In genomic region chr3:10115326-10116137, GRCh38 we compare ENCODE assay signal across 8 cellular contexts. TPM values are rescaled to one million over a fixed set of nuclear protein-coding genes. Genes with fewer than 3 reads are reported as not detected.
DNase-seq lines count a peak whose midpoint lies in the region; ATAC-seq and TF ChIP-seq lines count a peak whose summit lies in the region.

Gene BRK1, plus strand, starts transcription at chr3:10115675. Its CDS starts 27 bp downstream, at chr3:10115702.

- DNase-seq in Daoy (ENCODE audit: low read depth) (peak; percentile 96), GOT3 (lab: John Stamatoyannopoulos, UW) (peak; percentile 73), LNCaP clone FGC (ENCODE audit: low read depth) (peak; percentile 87), RWPE1 (ENCODE audit: low spot score) (peak; percentile 95), fibroblast of mammary gland (ENCODE audit: low read depth) (peak; percentile 96)
- peak; percentile 85 to 97 (median 92) for DNase-seq in naive thymus-derived CD8-positive, alpha-beta T cell
- DNase-seq in stimulated activated naive CD4-positive, alpha-beta T cell (lab: John Stamatoyannopoulos, UW), result peak; percentile 84 to 93 (median 92)

- ATAC-seq in activated T-helper 17 cell treated with anti-CD3 and anti-CD28 coated beads, Interleukin-2, amount 50 U/mL, for 72 hours (replicated peaks), result peak; percentile 98
- ATAC-seq in naive thymus-derived CD8-positive, alpha-beta T cell, result peak; percentile 98

- H3K27ac Mint-ChIP-seq in activated T-helper 17 cell treated with anti-CD3 and anti-CD28 coated beads, Interleukin-2, amount 50 U/mL, for 72 hours, result peak within 1 kb of the TSS; percentile 94
- peak within 1 kb of the TSS; percentile 97 to 100 (median 98) for H3K27ac Mint-ChIP-seq in naive thymus-derived CD8-positive, alpha-beta T cell

- POLR2A ChIA-PET in RWPE1 (lab: Yijun Ruan, JAX; ENCODE audit: low non-redundant PET), result interaction anchor here (0.5 kb wide), 1 partner anchor 1113 kb away, joined by 3 read pairs; no protein-coding TSS in a partner anchor
- POLR2A ChIA-PET in naive thymus-derived CD8-positive, alpha-beta T cell (lab: Charles Lee), result interaction anchor here (0.5 to 2.0 kb wide), 12 partner anchors 8 to 273 kb away, joined by 3 to 7 read pairs (median 4); partner anchors contain the start of genes TATDN2 and VHL

- peaks cover 6% of the 10 kb centered on the region for H3K4me1 Mint-ChIP-seq in activated T-helper 17 cell treated with anti-CD3 and anti-CD28 coated beads, Interleukin-2, amount 50 U/mL, for 72 hours
- H3K4me1 Mint-ChIP-seq in naive thymus-derived CD8-positive, alpha-beta T cell, result peaks cover 13 to 52% (median 38%) of the 10 kb centered on the region in 4 donors

- H3K9me3 Mint-ChIP-seq in activated T-helper 17 cell treated with anti-CD3 and anti-CD28 coated beads, Interleukin-2, amount 50 U/mL, for 72 hours, result no peaks in the 10 kb centered on the region
- no peaks in the 10 kb centered on the region for H3K9me3 Mint-ChIP-seq in naive thymus-derived CD8-positive, alpha-beta T cell

- H3K36me3 Mint-ChIP-seq in activated T-helper 17 cell treated with anti-CD3 and anti-CD28 coated beads, Interleukin-2, amount 50 U/mL, for 72 hours (ENCODE audit: low read depth), result peaks cover 51% of the 10 kb centered on the region
- peaks cover 3 to 14% (median 5%) of the 10 kb centered on the region in 3 donors for H3K36me3 Mint-ChIP-seq in naive thymus-derived CD8-positive, alpha-beta T cell

- peak within 1 kb of the TSS; percentile 78 for H3K27ac ChIP-seq in RWPE1

- no peaks in the 10 kb centered on the region for H3K27me3 Mint-ChIP-seq in activated T-helper 17 cell treated with anti-CD3 and anti-CD28 coated beads, Interleukin-2, amount 50 U/mL, for 72 hours
- H3K27me3 Mint-ChIP-seq in naive thymus-derived CD8-positive, alpha-beta T cell, result peaks cover 0 to under 1% (median 0%) of the 10 kb centered on the region in 5 donors

- CTCF ChIA-PET in RWPE1 (lab: Yijun Ruan, JAX), result no interaction called here

- H3K4me3 Mint-ChIP-seq in activated T-helper 17 cell treated with anti-CD3 and anti-CD28 coated beads, Interleukin-2, amount 50 U/mL, for 72 hours, result peak within 1 kb of the TSS; percentile 95
- peak within 1 kb of the TSS; percentile 97 to 100 (median 99) for H3K4me3 Mint-ChIP-seq in naive thymus-derived CD8-positive, alpha-beta T cell

- H3K4me3 ChIP-seq in LNCaP clone FGC (ENCODE audit: low read depth, low read length) (peak within 1 kb of the TSS; percentile 98), fibroblast of mammary gland (ENCODE audit: control insufficient read depth, low read depth, low read length) (peak within 1 kb of the TSS; percentile 90)

- TF ChIP-seq CTCF in LNCaP clone FGC (IDR thresholded peaks at IDR 0.05; ENCODE audit: control insufficient read depth, extremely low read depth, insufficient read depth) (no peak), RWPE1 (conservative IDR thresholded peaks at IDR 0.05; ENCODE audit: low read depth) (no peak), fibroblast of mammary gland (conservative IDR thresholded peaks at IDR 0.05; ENCODE audit: control insufficient read depth, insufficient read depth, low read depth, low read length) (no peak)

RNA-seq across cellular contexts. Expression of gene BRK1, which starts in this region (rescaled TPM):
- total RNA-seq in Daoy (2014; rRNA removed; shearing (Covaris generic)), result 52.3 and 59.0 TPM in 2 replicates
- total RNA-seq in activated T-helper 17 cell treated with anti-CD3 and anti-CD28 coated beads, Interleukin-2, amount 50 U/mL, for 72 hours, result 100 to 1,000 TPM in 1 of 2 donors, 10 to 100 TPM in 1; 93.3 to 111 TPM
- 10 to 100 TPM; 59.8 to 67.7 TPM for total RNA-seq in naive thymus-derived CD8-positive, alpha-beta T cell
- 100 to 1,000 TPM; 202 to 259 (median 250) TPM for polyA plus RNA-seq in naive thymus-derived CD8-positive, alpha-beta T cell

Comparison
In these comparisons a context has a peak if more than half of its experiments do, and no peak if none do; other contexts are left out.
1. Peak in every context shown above with its lines: DNase-seq, ATAC-seq, H3K4me3 ChIP-seq and H3K27ac ChIP-seq.